1 cellular context compared by ENCODE assay signal in genomic region chr10:126843299-126843934, GRCh38.
TF ChIP-seq lines count a peak whose summit lies in the region.

No MANE protein-coding gene starts in this region.

TF ChIP-seq in GM23338, 12 proteins besides CTCF, POLR2A, EP300 and RAD21:
- TF ChIP-seq ETS1 (IDR thresholded peaks at IDR 0.05), result no peak
- no peak for TF ChIP-seq NANOG (IDR thresholded peaks at IDR 0.05; ENCODE audit: borderline replicate concordance)
- TF ChIP-seq CREB1 (CRISPR knock-in tag; IDR thresholded peaks at IDR 0.05; ENCODE audit: low read depth), result no peak
- no peak for TF ChIP-seq ZNF114 (CRISPR knock-in tag; IDR thresholded peaks at IDR 0.05)
